16 cellular contexts compared by ENCODE assay signal in the genomic region with DNA sequence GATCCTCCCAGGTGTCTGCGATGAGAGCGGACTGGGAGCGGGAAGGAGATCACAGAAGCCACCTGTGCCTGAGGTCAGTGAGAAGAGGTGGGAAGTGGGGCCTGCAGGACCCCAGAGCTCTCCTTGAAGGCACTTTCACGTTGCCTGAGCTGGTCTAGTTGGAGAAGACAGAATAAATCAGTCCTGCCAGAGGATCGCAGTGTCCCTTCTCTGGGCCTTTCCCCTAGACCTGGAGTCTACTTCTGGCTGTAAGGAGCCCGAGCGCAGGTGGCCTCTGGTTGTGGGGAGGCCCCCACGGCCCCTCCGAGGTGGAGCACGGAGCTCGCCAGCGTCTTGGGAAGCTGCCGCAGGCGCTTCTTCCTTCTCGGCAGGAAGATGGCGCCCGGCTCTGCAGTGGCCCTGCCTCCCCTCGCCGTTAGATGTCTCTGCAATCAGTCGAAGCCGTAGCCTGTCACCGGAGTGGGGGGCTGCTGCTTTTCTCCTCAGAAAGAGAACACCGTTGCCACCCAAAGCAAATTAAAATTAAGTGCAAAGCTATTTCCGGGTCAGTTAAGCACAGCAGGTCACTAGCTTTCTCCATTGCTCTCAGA.
DNase-seq lines count a peak whose midpoint lies in the region; ATAC-seq and TF ChIP-seq lines count a peak whose summit lies in the region.
"Had no signal": no experiment of that assay in that cellular context is flagged by ENCODE, and none has a peak within 500 bp of the region (broad histone marks: within the 10 kb centered on the region; RNA-seq: fewer than 3 reads in every experiment).

No MANE protein-coding gene starts in this region.

- H3K79me1 ChIP-seq in mesendoderm (ENCODE audit: low read length) = no peaks in the 10 kb centered on the region

- no peak overlapping the region for H3K23ac ChIP-seq in mesendoderm (ENCODE audit: low read length)

- peak; percentile 61 for DNase-seq in Ammon's horn (ENCODE audit: low spot score)
- peak; percentile 86 to 89 for DNase-seq in NCI-H187 (lab: John Stamatoyannopoulos, UW)
- no peak for DNase-seq in SK-N-MC (ENCODE audit: low read depth, low spot score)
- DNase-seq in mesendoderm = peak; percentile 32
- DNase-seq in coronary artery (ENCODE audit: low spot score) = no peak
- no peak for DNase-seq in GM19238 (ENCODE audit: insufficient read length, low spot score)
- DNase-seq in osteocyte (ENCODE audit: extremely low spot score, unreplicated experiment) = no peak
- DNase-seq: ACHN; activated naive CD4-positive, alpha-beta T cell treated with anti-CD3 and anti-CD28 coated beads, Interleukin-2, amount 50 U/mL, for 16 hours; cerebellar nuclear complex; DMS 273 treated with DMSO at 0.1 percent for 48 hours; NCI-H2029; Peyer's patch; trophoblast cell had no signal

- no peak for ATAC-seq in GM21825 (IDR thresholded peaks at IDR 0.05; ENCODE audit: unreplicated experiment)

- no peaks in the 10 kb centered on the region for H3K4me1 ChIP-seq in mesendoderm (ENCODE audit: control insufficient read depth, low read depth, low read length)
- H3K4me1 ChIP-seq: Peyer's patch had no signal

- H3K36me3 Mint-ChIP-seq in osteocyte (ENCODE audit: unreplicated experiment) = no peaks in the 10 kb centered on the region

- no peak overlapping the region for H2AK5ac ChIP-seq in mesendoderm (ENCODE audit: low read length)

- H3K4me3 ChIP-seq in SK-N-MC (0 out of 2 replicates have a peak overlapping the region, but pooled peaks have one; percentile 33), mesendoderm (ENCODE audit: low read length) (no peak overlapping the region), coronary artery (no peak overlapping the region)
- H3K4me3 ChIP-seq: Peyer's patch, skin epidermis had no signal

- no peak overlapping the region for H3K56ac ChIP-seq in mesendoderm (ENCODE audit: low read length)

- no peak overlapping the region for H2BK15ac ChIP-seq in mesendoderm (replicated peaks; ENCODE audit: low read depth)

- no peak overlapping the region for H3K9ac ChIP-seq in SK-N-MC (ENCODE audit: insufficient read length)
- no peak overlapping the region for H3K9ac ChIP-seq in mesendoderm (ENCODE audit: low read length)

- peaks cover 16% of the 10 kb centered on the region for H3K9me3 Mint-ChIP-seq in osteocyte (ENCODE audit: unreplicated experiment)

- H3K4me1 Mint-ChIP-seq in osteocyte (ENCODE audit: unreplicated experiment) = no peaks in the 10 kb centered on the region

- no peak overlapping the region for H4K5ac ChIP-seq in mesendoderm (ENCODE audit: low read length)

- H3K4ac ChIP-seq in mesendoderm (ENCODE audit: low read depth, low read length) = no peak overlapping the region

- peak overlapping the region; percentile 77 for H4K8ac ChIP-seq in mesendoderm (ENCODE audit: low read depth, low read length)

- no peaks in the 10 kb centered on the region for H3K27me3 Mint-ChIP-seq in osteocyte (ENCODE audit: unreplicated experiment)

- no peak overlapping the region for H3K4me3 Mint-ChIP-seq in osteocyte (ENCODE audit: unreplicated experiment)

- no peak overlapping the region for H2BK120ac ChIP-seq in mesendoderm (ENCODE audit: low read depth, low read length)

- H3K79me2 ChIP-seq in mesendoderm (ENCODE audit: control insufficient read depth, insufficient read depth, low read length) = no peaks in the 10 kb centered on the region

- no peaks in the 10 kb centered on the region for H3K9me3 ChIP-seq in SK-N-MC (ENCODE audit: low read depth, low read length)

- H3K27ac ChIP-seq in SK-N-MC (no peak overlapping the region), mesendoderm (ENCODE audit: low read depth, low read length) (no peak overlapping the region), coronary artery (no peak overlapping the region)
- H3K27ac ChIP-seq: Peyer's patch, skin epidermis had no signal

- H2BK5ac ChIP-seq in mesendoderm (ENCODE audit: low read length) = no peak overlapping the region

- H3K27ac Mint-ChIP-seq in osteocyte (ENCODE audit: unreplicated experiment) = no peak overlapping the region

- no peak overlapping the region for H3K4me2 ChIP-seq in mesendoderm (ENCODE audit: low read length)

- no peaks in the 10 kb centered on the region for H3K27me3 ChIP-seq in mesendoderm (ENCODE audit: insufficient read depth, low read length, poor library complexity)
- H3K27me3 ChIP-seq: Peyer's patch had no signal

- TF ChIP-seq CTCF in coronary artery (IDR thresholded peaks at IDR 0.05) (no peak), osteocyte (IDR thresholded peaks at IDR 0.05) (no peak)

- WGBS in mesendoderm (ENCODE audit: extremely low coverage, insufficient coverage, low lambda C conversion rate) = no CpG with 5 or more reads among the region's 24 CpGs

- no peaks in the 10 kb centered on the region for H3K36me3 ChIP-seq in SK-N-MC (ENCODE audit: insufficient read depth, low read length)
- no peaks in the 10 kb centered on the region for H3K36me3 ChIP-seq in mesendoderm (ENCODE audit: control insufficient read depth, insufficient read depth, low read length)
- H3K36me3 ChIP-seq: Peyer's patch had no signal

- H3K18ac ChIP-seq in mesendoderm (ENCODE audit: low read length) = no peak overlapping the region

Comparison
In these comparisons a context has a peak if more than half of its experiments do, and no peak if none do; other contexts are left out.
1. DNase-seq: peak in Ammon's horn (single experiment), NCI-H187 (2 of 2) and mesendoderm (single experiment); none in SK-N-MC (single experiment), coronary artery (single experiment), GM19238 (single experiment) and osteocyte (single experiment).